ENCODE assay signal across 10 cellular contexts in the genomic region with DNA sequence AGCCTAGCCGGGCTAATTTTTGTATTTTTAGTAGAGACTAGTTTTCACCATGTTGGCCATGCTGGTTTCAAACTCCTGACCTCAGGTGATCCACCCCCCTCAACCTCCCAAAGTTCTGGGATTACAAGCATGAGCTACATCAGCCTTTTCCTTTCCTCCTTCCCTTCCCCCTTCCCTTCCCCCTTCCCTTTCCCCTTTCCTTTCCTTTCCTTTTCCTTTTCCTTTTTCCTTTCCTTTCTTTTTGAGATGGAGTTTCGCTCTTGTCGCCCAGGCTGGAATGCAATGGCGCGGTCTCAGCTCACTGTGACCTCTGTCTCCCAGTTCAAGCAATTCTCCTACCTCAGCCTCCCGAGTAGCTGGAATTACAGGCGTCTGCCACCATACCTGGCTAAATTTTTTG. TPM values are rescaled to one million over a fixed set of nuclear protein-coding genes. Genes with fewer than 3 reads are reported as not detected.
"Had no signal": no experiment of that assay in that cellular context is flagged by ENCODE, and none has a peak within 500 bp of the region (broad histone marks: within the 10 kb centered on the region; RNA-seq: fewer than 3 reads in every experiment).

No MANE protein-coding gene starts in this region.

RNA-seq across cellular contexts. Expression of a gene that starts 55.3 kb away (rescaled TPM):
- total RNA-seq: suprapubic skin, temporal lobe, thoracic aorta, thyroid gland, transverse colon, upper lobe of right lung, ureter, urinary bladder, vagina had no signal
- polyA plus RNA-seq: stomach had no signal
